Comparison of ENCODE assay signal across 1 cellular context in the genomic region with DNA sequence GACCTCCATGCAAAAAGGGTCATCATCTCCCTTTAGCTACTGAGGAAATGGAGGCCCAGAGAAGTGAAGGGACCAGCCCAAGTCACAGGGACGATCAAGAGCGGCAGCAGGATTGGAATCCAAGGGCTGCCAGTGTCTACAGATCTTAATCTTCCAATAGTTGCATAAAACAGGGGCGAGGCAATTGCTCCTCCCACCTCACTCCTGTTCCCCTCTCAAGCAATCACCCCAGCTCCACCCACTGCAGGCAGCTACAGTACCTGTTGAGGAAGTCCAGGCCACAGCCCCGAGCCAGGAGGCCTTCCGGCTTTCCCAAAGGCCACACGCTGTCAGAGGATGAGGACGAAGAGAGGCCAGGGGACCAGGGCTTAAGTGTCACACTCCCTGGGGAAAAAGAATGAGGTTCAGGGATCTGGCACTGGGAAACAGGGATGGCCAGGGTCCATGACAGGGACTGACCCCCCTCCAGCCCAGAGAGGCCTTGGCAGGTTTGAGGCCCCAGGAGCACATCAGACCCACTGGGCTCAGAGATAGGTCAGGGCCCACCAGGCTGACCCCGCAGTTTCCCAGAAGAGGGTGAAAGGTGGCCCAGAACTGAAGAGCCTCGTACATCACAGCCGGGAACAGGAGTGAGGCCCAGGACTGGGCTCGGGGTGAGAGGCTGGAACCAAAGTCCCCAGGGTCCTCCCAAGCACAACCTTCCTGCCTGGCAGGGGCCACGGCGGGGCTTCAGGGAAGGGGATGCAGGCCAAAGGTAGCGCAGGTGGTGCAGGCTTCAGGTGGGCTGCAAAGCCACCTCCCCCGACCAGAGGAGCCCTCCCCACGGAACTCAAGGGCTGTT.
A peak's percentile ranks its signal among the peaks of the same experiment; 100 is the strongest.
TF ChIP-seq lines count a peak whose summit lies in the region.

No MANE protein-coding gene starts in this region.

TF ChIP-seq in HepG2, 621 proteins besides CTCF, POLR2A, EP300 and RAD21 (continued from another document):
- TF ChIP-seq, protein P1, sequence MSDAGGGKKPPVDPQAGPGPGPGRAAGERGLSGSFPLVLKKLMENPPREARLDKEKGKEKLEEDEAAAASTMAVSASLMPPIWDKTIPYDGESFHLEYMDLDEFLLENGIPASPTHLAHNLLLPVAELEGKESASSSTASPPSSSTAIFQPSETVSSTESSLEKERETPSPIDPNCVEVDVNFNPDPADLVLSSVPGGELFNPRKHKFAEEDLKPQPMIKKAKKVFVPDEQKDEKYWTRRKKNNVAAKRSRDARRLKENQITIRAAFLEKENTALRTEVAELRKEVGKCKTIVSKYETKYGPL (CRISPR knock-in tag; IDR thresholded peaks at IDR 0.05), result 0 out of 2 replicates have a peak, but pooled peaks have one; percentile 26
- TF ChIP-seq KMT2B (CRISPR knock-in tag; IDR thresholded peaks at IDR 0.05) (no peak), CEBPG (CRISPR knock-in tag; IDR thresholded peaks at IDR 0.05) (peak; percentile 50)
TF ChIP-seq in HepG2: peak in this region for 102.
